In the genomic region with DNA sequence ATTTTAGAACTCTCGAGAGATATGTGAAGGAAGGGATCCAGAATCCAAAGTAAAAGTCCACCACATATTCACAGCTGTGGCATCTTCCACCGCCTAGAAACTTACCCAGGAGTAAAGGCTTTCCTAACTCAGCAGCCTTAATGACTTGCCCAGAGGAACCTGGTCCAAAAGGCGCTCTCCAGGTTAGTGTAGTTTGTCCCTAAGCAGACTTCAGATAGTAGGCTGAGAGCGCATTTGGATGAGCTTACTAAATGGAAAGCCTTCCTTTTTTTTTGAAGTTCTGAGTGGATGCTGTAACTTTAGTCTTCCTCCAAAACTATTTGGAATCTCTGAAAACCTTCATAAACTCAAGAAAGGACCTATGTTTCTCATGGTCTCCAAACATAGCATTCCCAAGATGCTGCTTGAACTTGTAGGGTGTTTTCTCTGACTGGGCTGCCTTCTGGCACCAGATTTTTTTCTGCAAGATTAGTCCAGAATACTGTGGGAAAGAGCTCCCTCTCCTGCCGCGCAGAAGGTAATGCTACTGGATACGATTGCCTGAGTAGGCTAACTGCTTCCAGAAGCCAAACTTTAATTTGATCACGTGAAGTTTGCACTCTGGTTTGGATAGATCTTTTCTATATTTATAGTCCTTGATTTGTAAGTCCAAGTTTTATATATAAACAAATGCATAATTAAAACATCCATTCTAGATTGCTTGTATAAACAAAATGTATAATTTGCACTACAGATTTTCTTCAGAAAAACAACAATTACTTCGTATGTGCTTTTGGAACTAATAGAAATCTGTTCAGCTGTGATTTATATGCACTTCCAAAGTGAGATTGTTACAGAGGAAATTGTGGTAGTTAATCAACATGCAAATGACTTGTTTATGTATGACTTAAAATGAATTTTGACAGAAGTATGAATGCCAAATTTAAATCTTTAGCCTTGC, we compare ENCODE assay signal across 8 cellular contexts. TPM values are rescaled to one million over a fixed set of nuclear protein-coding genes. Genes with fewer than 3 reads are reported as not detected.
DNase-seq lines count a peak whose midpoint lies in the region; ATAC-seq and TF ChIP-seq lines count a peak whose summit lies in the region.

No MANE protein-coding gene starts in this region.

- H3K4me1 ChIP-seq in iPS DF 6.9 (ENCODE audit: control insufficient read depth, insufficient read depth, low read length) (0 out of 2 replicates have a peak, but pooled peaks cover 1% of the 10 kb centered on the region), stomach (peaks cover 0 to 5% (median 0%) of the 10 kb centered on the region in 4 donors)
- no peaks in the 10 kb centered on the region for H3K4me1 ChIP-seq in naive thymus-derived CD4-positive, alpha-beta T cell (ENCODE audit: control insufficient read depth in 2 of 2, insufficient read depth in 2 of 2, low read length in 2 of 2)

- in situ Hi-C loops in Caki2 (cut with HindIII; ENCODE audit: low pct_unique_long_range_greater_than_20kb, low sequenced_read_pairs): no loop called here

- no peaks in the 10 kb centered on the region for H3K27me3 ChIP-seq in iPS DF 6.9 (ENCODE audit: control insufficient read depth, insufficient read depth, low read length)
- H3K27me3 ChIP-seq in stomach: no peaks in the 10 kb centered on the region
- no peaks in the 10 kb centered on the region for H3K27me3 ChIP-seq in naive thymus-derived CD4-positive, alpha-beta T cell (ENCODE audit: control insufficient read depth in 2 of 2, insufficient read depth in 2 of 2, low read length in 2 of 2)

- H3K4me3 Mint-ChIP-seq in naive thymus-derived CD4-positive, alpha-beta T cell: no peak overlapping the region

- no peak overlapping the region for H3K27ac Mint-ChIP-seq in naive thymus-derived CD4-positive, alpha-beta T cell

- H3K27ac ChIP-seq in iPS DF 6.9 (ENCODE audit: low read length): no peak overlapping the region
- no peak overlapping the region for H3K27ac ChIP-seq in stomach
- H3K27ac ChIP-seq in naive thymus-derived CD4-positive, alpha-beta T cell (ENCODE audit: low read depth, low read length): no peak overlapping the region

- peak in 5 of 7 experiments; percentile 53 to 79 (median 68) for TF ChIP-seq CTCF in stomach (IDR thresholded peaks at IDR 0.05)

- no CpG with 5 or more reads among the region's 9 CpGs for WGBS in iPS DF 6.9 (ENCODE audit: insufficient coverage, insufficient read length)
- WGBS in stomach, 5 donors: 42 to 47% (median 45%) methylated on average over 9 of the region's 9 CpGs

- H3K4me3 ChIP-seq in iPS DF 6.9 (ENCODE audit: low read length) (no peak overlapping the region), stomach (no peak overlapping the region)
- no peak overlapping the region for H3K4me3 ChIP-seq in naive thymus-derived CD4-positive, alpha-beta T cell (ENCODE audit: low read length)

- CTCF ChIA-PET in naive thymus-derived CD4-positive, alpha-beta T cell (lab: Charles Lee): no interaction called here

- intact Hi-C loops in stomach (cut with DNase I; ENCODE audit: low total_unique reads): no loop called here
- intact Hi-C loops in naive thymus-derived CD4-positive, alpha-beta T cell (cut with micrococcal nuclease): loop anchor here in 1 of 2 donors (5.0 kb wide), 1 partner anchor 683 kb away; no protein-coding TSS in a partner anchor

- no peak for TF ChIP-seq EP300 in stomach (IDR thresholded peaks at IDR 0.05)

- H3K9me3 Mint-ChIP-seq in naive thymus-derived CD4-positive, alpha-beta T cell: peaks cover 0 to 3% (median 0%) of the 10 kb centered on the region in 11 donors

- H3K36me3 Mint-ChIP-seq in naive thymus-derived CD4-positive, alpha-beta T cell: no peaks in the 10 kb centered on the region

- no peaks in the 10 kb centered on the region for H3K4me1 Mint-ChIP-seq in naive thymus-derived CD4-positive, alpha-beta T cell

- no peaks in the 10 kb centered on the region for H3K9me3 ChIP-seq in iPS DF 6.9 (ENCODE audit: control insufficient read depth, insufficient read depth, low read length)
- no peaks in the 10 kb centered on the region for H3K9me3 ChIP-seq in stomach
- no peaks in the 10 kb centered on the region for H3K9me3 ChIP-seq in naive thymus-derived CD4-positive, alpha-beta T cell (ENCODE audit: control insufficient read depth in 2 of 3, low read length in 3 of 3)

- no peak for TF ChIP-seq POLR2A in stomach (IDR thresholded peaks at IDR 0.05)

- DNase-seq in Caki2 (ENCODE audit: low read depth): peak; percentile 39
- DNase-seq in NCI-H524 treated with DMSO at 0.1 percent for 48 hours (lab: John Stamatoyannopoulos, UW): peak; percentile 25
- DNase-seq in astrocyte of the hippocampus (ENCODE audit: low read depth, low spot score): peak; percentile 77
- DNase-seq in iPS DF 6.9 (ENCODE audit: low read depth, low spot score): peak; percentile 52
- peak; percentile 56 for DNase-seq in stomach
- no peak for DNase-seq in naive thymus-derived CD4-positive, alpha-beta T cell

- peaks cover 2 to 25% (median 11%) of the 10 kb centered on the region in 5 donors for H3K27me3 Mint-ChIP-seq in naive thymus-derived CD4-positive, alpha-beta T cell

- ATAC-seq in GM19324 (IDR thresholded peaks at IDR 0.05; ENCODE audit: low FRiP score, unreplicated experiment) (peak; percentile 81), HG03442 (IDR thresholded peaks at IDR 0.05; ENCODE audit: unreplicated experiment) (peak; percentile 84)
- no peak for ATAC-seq in naive thymus-derived CD4-positive, alpha-beta T cell

- POLR2A ChIA-PET in naive thymus-derived CD4-positive, alpha-beta T cell (lab: Charles Lee): no interaction called here

- H3K36me3 ChIP-seq in iPS DF 6.9 (ENCODE audit: control insufficient read depth, insufficient read depth, low read length): no peaks in the 10 kb centered on the region
- no peaks in the 10 kb centered on the region for H3K36me3 ChIP-seq in stomach
- no peaks in the 10 kb centered on the region for H3K36me3 ChIP-seq in naive thymus-derived CD4-positive, alpha-beta T cell (ENCODE audit: control insufficient read depth in 2 of 3, insufficient read depth in 3 of 3, low read length in 3 of 3)

RNA-seq across cellular contexts. Expression of a gene that starts 19.6 kb away (rescaled TPM):
- not detected in 2 replicates for total RNA-seq in Caki2 (2014; rRNA removed; shearing (Covaris generic); ENCODE audit: low replicate concordance)
- 1 to 10 TPM in 2 of 5 donors, under 1 TPM in 1, not detected in 2; under 0.01 to 9.2 (median 3.6) TPM for total RNA-seq in stomach
- under 1 TPM; 0.15 to 0.73 (median 0.31) TPM for polyA plus RNA-seq in stomach
- not detected for total RNA-seq in naive thymus-derived CD4-positive, alpha-beta T cell
- not detected for polyA plus RNA-seq in naive thymus-derived CD4-positive, alpha-beta T cell

Comparison
In these comparisons a context has a peak if more than half of its experiments do, and no peak if none do; other contexts are left out.
1. DNase-seq: peak in Caki2 (single experiment), NCI-H524 treated with DMSO at 0.1 percent for 48 hours (single experiment), astrocyte of the hippocampus (single experiment), iPS DF 6.9 (single experiment) and stomach (single experiment); none in naive thymus-derived CD4-positive, alpha-beta T cell (0 of 9).